In genomic region chr2:225891013-225891412, GRCh38 we compare ENCODE assay signal across 28 cellular contexts.
"Had no signal": no experiment of that assay in that cellular context is flagged by ENCODE, and none has a peak within 500 bp of the region (broad histone marks: within the 10 kb centered on the region; RNA-seq: fewer than 3 reads in every experiment).

No MANE protein-coding gene starts in this region.

- H3K4me3 ChIP-seq: cardiac muscle cell, colonic mucosa had no signal

- ATAC-seq: activated CD4-positive, alpha-beta T cell treated with anti-CD3 and anti-CD28 coated beads for 36 hours; activated CD8-positive, alpha-beta memory T cell treated with anti-CD3 and anti-CD28 coated beads, Interleukin-2, amount 10 ng/mL, durations not matched to agents 7 days and 5 days; activated CD8-positive, alpha-beta T cell treated with anti-CD3 and anti-CD28 coated beads, Interleukin-2, amount 10 ng/mL, durations not matched to agents 7 days and 5 days; activated T-helper 17 cell treated with anti-CD3 and anti-CD28 coated beads, Interleukin-2, amount 50 U/mL, for 72 hours; T-helper 17 cell had no signal

- H3K4me1 Mint-ChIP-seq: activated CD4-positive, alpha-beta T cell treated with anti-CD3 and anti-CD28 coated beads for 36 hours; activated CD4-positive, alpha-beta T cell treated with anti-CD3 and anti-CD28 coated beads, Interleukin-2, amount 10 ng/mL, durations not matched to agents 24 days and 14 days; activated CD8-positive, alpha-beta memory T cell treated with anti-CD3 and anti-CD28 coated beads, Interleukin-2, amount 10 ng/mL, durations not matched to agents 7 days and 5 days; activated T-helper 17 cell treated with anti-CD3 and anti-CD28 coated beads, Interleukin-2, amount 50 U/mL, for 72 hours; T-helper 17 cell had no signal

- H3K4me3 Mint-ChIP-seq: activated CD4-positive, alpha-beta memory T cell treated with anti-CD3 and anti-CD28 coated beads for 36 hours; activated CD4-positive, alpha-beta T cell treated with anti-CD3 and anti-CD28 coated beads for 36 hours; activated CD4-positive, alpha-beta T cell treated with anti-CD3 and anti-CD28 coated beads, Interleukin-2, amount 10 ng/mL, durations not matched to agents 24 days and 14 days; activated CD8-positive, alpha-beta memory T cell treated with anti-CD3 and anti-CD28 coated beads, Interleukin-2, amount 10 ng/mL, durations not matched to agents 7 days and 5 days; activated CD8-positive, alpha-beta T cell treated with anti-CD3 and anti-CD28 coated beads, Interleukin-2, amount 10 ng/mL, durations not matched to agents 7 days and 5 days; activated naive CD8-positive, alpha-beta T cell; activated T-helper 17 cell treated with anti-CD3 and anti-CD28 coated beads, Interleukin-2, amount 50 U/mL, for 72 hours; T-helper 17 cell; T-helper 2 cell treated with Interferon-gamma antibody and Interleukin-4, amounts not matched to agents 5 μg/mL and 100 μg/mL, for 36 hours had no signal

- DNase-seq: activated CD4-positive, alpha-beta memory T cell treated with anti-CD3 and anti-CD28 coated beads for 36 hours; activated CD4-positive, alpha-beta T cell treated with anti-CD3 and anti-CD28 coated beads for 36 hours; activated CD4-positive, alpha-beta T cell treated with anti-CD3 and anti-CD28 coated beads, Interleukin-2, amount 10 ng/mL, durations not matched to agents 24 days and 14 days; activated CD4-positive, CD25-positive, alpha-beta regulatory T cell; activated CD4-positive, CD25-positive, alpha-beta regulatory T cell treated with anti-CD3 and anti-CD28 coated beads, Interleukin-2, amount 50 U/mL, for 72 hours; activated CD8-positive, alpha-beta memory T cell treated with anti-CD3 and anti-CD28 coated beads, Interleukin-2, amount 10 ng/mL, durations not matched to agents 7 days and 5 days; activated CD8-positive, alpha-beta memory T cell treated with anti-CD3 and anti-CD28 coated beads, Interleukin-2, amount 50 U/mL, for 4 hours; activated CD8-positive, alpha-beta T cell treated with anti-CD3 and anti-CD28 coated beads, Interleukin-2, amount 10 ng/mL, durations not matched to agents 7 days and 5 days; activated effector memory CD4-positive, alpha-beta T cell treated with Interleukin-2 at 50 U/mL for 16 hours; activated gamma-delta T cell treated with Interleukin-2 at 50 U/mL for 16 hours; activated naive CD4-positive, alpha-beta T cell treated with anti-CD3 and anti-CD28 coated beads, Interleukin-2, amount 50 U/mL, for 16 hours; activated naive CD4-positive, alpha-beta T cell treated with Interleukin-2 at 50 U/mL for 16 hours; activated T-cell treated with anti-CD3 and anti-CD28 coated beads, Interleukin-2, amount 50 U/mL, for 1 hour; amniotic stem cell; anterior cingulate cortex; central memory CD4-positive, alpha-beta T cell; cerebellar nuclear complex; colonic mucosa; effector CD8-positive, alpha-beta T cell; foreskin fibroblast; head of caudate nucleus; hippocampal formation; T-helper 17 cell had no signal

- H3K27me3 ChIP-seq: cardiac muscle cell, colonic mucosa had no signal

- H3K4me1 ChIP-seq: colonic mucosa had no signal

- H3K9me3 ChIP-seq: colonic mucosa had no signal

- H3K36me3 Mint-ChIP-seq: activated CD4-positive, alpha-beta memory T cell treated with anti-CD3 and anti-CD28 coated beads for 36 hours; activated CD8-positive, alpha-beta memory T cell treated with anti-CD3 and anti-CD28 coated beads, Interleukin-2, amount 10 ng/mL, durations not matched to agents 7 days and 5 days; activated naive CD8-positive, alpha-beta T cell had no signal

- H3K27ac ChIP-seq: cardiac muscle cell, colonic mucosa, epithelial cell of prostate had no signal

- H3K36me3 ChIP-seq: cardiac muscle cell, colonic mucosa had no signal

- H3K27ac Mint-ChIP-seq: activated CD4-positive, alpha-beta memory T cell treated with anti-CD3 and anti-CD28 coated beads for 36 hours; activated CD4-positive, alpha-beta T cell treated with anti-CD3 and anti-CD28 coated beads for 36 hours; activated CD4-positive, alpha-beta T cell treated with anti-CD3 and anti-CD28 coated beads, Interleukin-2, amount 10 ng/mL, durations not matched to agents 24 days and 14 days; activated CD8-positive, alpha-beta memory T cell treated with anti-CD3 and anti-CD28 coated beads, Interleukin-2, amount 10 ng/mL, durations not matched to agents 7 days and 5 days; activated CD8-positive, alpha-beta T cell treated with anti-CD3 and anti-CD28 coated beads, Interleukin-2, amount 10 ng/mL, durations not matched to agents 7 days and 5 days; activated naive CD8-positive, alpha-beta T cell; activated T-helper 17 cell treated with anti-CD3 and anti-CD28 coated beads, Interleukin-2, amount 50 U/mL, for 72 hours; T-helper 17 cell; T-helper 2 cell treated with Interferon-gamma antibody and Interleukin-4, amounts not matched to agents 5 μg/mL and 100 μg/mL, for 36 hours had no signal

- H3K9me3 Mint-ChIP-seq: activated CD4-positive, alpha-beta memory T cell treated with anti-CD3 and anti-CD28 coated beads for 36 hours; activated CD4-positive, alpha-beta T cell treated with anti-CD3 and anti-CD28 coated beads, Interleukin-2, amount 10 ng/mL, durations not matched to agents 24 days and 14 days; activated T-helper 17 cell treated with anti-CD3 and anti-CD28 coated beads, Interleukin-2, amount 50 U/mL, for 72 hours; T-helper 2 cell treated with Interferon-gamma antibody and Interleukin-4, amounts not matched to agents 5 μg/mL and 100 μg/mL, for 36 hours had no signal
